ENCODE assay signal across 1 cellular context in genomic region chr5:73673161-73673591, GRCh38.
TF ChIP-seq lines count a peak whose summit lies in the region.

No MANE protein-coding gene starts in this region.

TF ChIP-seq in GM23338, 12 proteins besides CTCF, POLR2A, EP300 and RAD21 (continued from another document):
- TF ChIP-seq REST (IDR thresholded peaks at IDR 0.05; ENCODE audit: unreplicated experiment) = no peak
- TF ChIP-seq STAT1 (IDR thresholded peaks at IDR 0.05; ENCODE audit: unreplicated experiment) = no peak
- no peak for TF ChIP-seq NANOG (IDR thresholded peaks at IDR 0.05; ENCODE audit: borderline replicate concordance)
- no peak for TF ChIP-seq POLR2AphosphoS5 (IDR thresholded peaks at IDR 0.05; ENCODE audit: low read depth)
- TF ChIP-seq ZNF331 (CRISPR knock-in tag; IDR thresholded peaks at IDR 0.05; ENCODE audit: low read depth) = no peak
- TF ChIP-seq EZH2phosphoT487 (IDR thresholded peaks at IDR 0.05; ENCODE audit: unreplicated experiment) = no peak
TF ChIP-seq in GM23338: peak in this region for 0.
